In genomic region chr1:101267082-101267481, GRCh38 we compare ENCODE assay signal across 17 cellular contexts. TPM values are rescaled to one million over a fixed set of nuclear protein-coding genes. Genes with fewer than 3 reads are reported as not detected.
DNase-seq lines count a peak whose midpoint lies in the region; ATAC-seq and TF ChIP-seq lines count a peak whose summit lies in the region.
"Had no signal": no experiment of that assay in that cellular context is flagged by ENCODE, and none has a peak within 500 bp of the region (broad histone marks: within the 10 kb centered on the region; RNA-seq: fewer than 3 reads in every experiment).

No MANE protein-coding gene starts in this region.

- peaks cover 52 to 56% of the 10 kb centered on the region in 2 donors for H3K4me1 ChIP-seq in naive thymus-derived CD4-positive, alpha-beta T cell (ENCODE audit: control insufficient read depth in 2 of 2, insufficient read depth in 2 of 2, low read length in 2 of 2)
- H3K4me1 ChIP-seq in A673 (ENCODE audit: insufficient read depth, low read length, poor library complexity, severe bottlenecking) (no peaks in the 10 kb centered on the region), mucosa of descending colon (ENCODE audit: low read depth) (peaks cover 9% of the 10 kb centered on the region)

- peaks cover 57% of the 10 kb centered on the region for H3K4me1 Mint-ChIP-seq in activated naive CD8-positive, alpha-beta T cell (ENCODE audit: low read depth)
- peaks cover 47% of the 10 kb centered on the region for H3K4me1 Mint-ChIP-seq in activated naive CD8-positive, alpha-beta T cell treated with anti-CD3 and anti-CD28 coated beads, Interleukin-2, amount 50 U/mL, for 24 hours
- peaks cover 45% of the 10 kb centered on the region for H3K4me1 Mint-ChIP-seq in T-helper 17 cell
- H3K4me1 Mint-ChIP-seq in naive thymus-derived CD4-positive, alpha-beta T cell: peaks cover 39 to 72% (median 65%) of the 10 kb centered on the region in 7 donors
- peaks cover 22 to 44% of the 10 kb centered on the region in 2 donors for H3K4me1 Mint-ChIP-seq in stimulated activated naive B cell treated with anti-CD40 and anti-IgM and Interleukin-4, amounts not matched to agents 10 μg/mL and 1 μg/mL and 100 μg/mL, for 72 hours
- peaks cover 32% of the 10 kb centered on the region for H3K4me1 Mint-ChIP-seq in CD14-positive monocyte

- peak overlapping the region; percentile 2 for H3K27ac Mint-ChIP-seq in activated naive CD8-positive, alpha-beta T cell
- H3K27ac Mint-ChIP-seq in activated naive CD8-positive, alpha-beta T cell treated with anti-CD3 and anti-CD28 coated beads, Interleukin-2, amount 50 U/mL, for 24 hours: no peak overlapping the region
- peak overlapping the region; percentile 81 for H3K27ac Mint-ChIP-seq in T-helper 17 cell
- H3K27ac Mint-ChIP-seq in naive thymus-derived CD4-positive, alpha-beta T cell: peak overlapping the region in 6 of 9 donors; percentile 28 to 97 (median 80)
- H3K27ac Mint-ChIP-seq in stimulated activated naive B cell treated with anti-CD40 and anti-IgM and Interleukin-4, amounts not matched to agents 10 μg/mL and 1 μg/mL and 100 μg/mL, for 72 hours: no peak overlapping the region
- no peak overlapping the region for H3K27ac Mint-ChIP-seq in CD14-positive monocyte
- H3K27ac Mint-ChIP-seq: B cell, H9 had no signal

- peaks cover 6% of the 10 kb centered on the region for H3K9me3 ChIP-seq in T-helper 17 cell (ENCODE audit: control insufficient read depth, low read length, poor library complexity, severe bottlenecking)
- H3K9me3 ChIP-seq in naive thymus-derived CD4-positive, alpha-beta T cell (ENCODE audit: control insufficient read depth in 2 of 3, low read length in 3 of 3): no peaks in the 10 kb centered on the region
- H3K9me3 ChIP-seq in A673 (ENCODE audit: low read depth, low read length, poor library complexity, severe bottlenecking): no peaks in the 10 kb centered on the region
- H3K9me3 ChIP-seq in mucosa of descending colon: no peaks in the 10 kb centered on the region

- CTCF ChIA-PET in naive thymus-derived CD4-positive, alpha-beta T cell (lab: Charles Lee): interaction anchor here (1.8 to 4.5 kb wide), 3 partner anchors 13 to 28 kb away, joined by 7 to 23 read pairs (median 9); no protein-coding TSS in a partner anchor
- CTCF ChIA-PET in A673 (lab: Charles Lee): no interaction called here

- no peaks in the 10 kb centered on the region for H3K27me3 ChIP-seq in naive thymus-derived CD4-positive, alpha-beta T cell (ENCODE audit: control insufficient read depth in 2 of 2, insufficient read depth in 2 of 2, low read length in 2 of 2)
- no peaks in the 10 kb centered on the region for H3K27me3 ChIP-seq in A673 (replicated peaks; ENCODE audit: insufficient read depth, low read depth, low read length, poor library complexity)
- H3K27me3 ChIP-seq: BLaER1 treated with 17β-estradiol and CSF1 and Interleukin-3, amounts not matched to agents 10 nM and 100 nM had no signal

- intact Hi-C loops in naive thymus-derived CD4-positive, alpha-beta T cell (cut with micrococcal nuclease): no loop called here
- intact Hi-C loops in CD14-positive monocyte (cut with micrococcal nuclease): no loop called here
- intact Hi-C loops in A673 (cut with micrococcal nuclease; ENCODE audit: unreplicated experiment): no loop called here
- intact Hi-C loops in mucosa of descending colon (cut with DNase I, micrococcal nuclease): no loop called here

- DNase-seq in activated naive CD8-positive, alpha-beta T cell treated with anti-CD3 and anti-CD28 coated beads, Interleukin-2, amount 50 U/mL, for 24 hours: no peak
- DNase-seq in T-helper 17 cell (no peak), CD14-positive monocyte (ENCODE audit: low spot score) (no peak), A673 (ENCODE audit: low spot score) (no peak), mucosa of descending colon (no peak)
- DNase-seq in naive thymus-derived CD4-positive, alpha-beta T cell: no peak
- DNase-seq in stimulated activated naive B cell treated with anti-CD40 and anti-IgM and Interleukin-4, amounts not matched to agents 10 μg/mL and 1 μg/mL and 100 μg/mL, for 72 hours: no peak
- DNase-seq: 8988T; CD4-positive, CD25-positive, alpha-beta regulatory T cell; COR-L47; DMS 273 treated with DMSO at 0.1 percent for 48 hours; DMS53; H9 had no signal

- H3K9me3 Mint-ChIP-seq in activated naive CD8-positive, alpha-beta T cell (ENCODE audit: low read depth): peaks cover 9% of the 10 kb centered on the region
- H3K9me3 Mint-ChIP-seq in activated naive CD8-positive, alpha-beta T cell treated with anti-CD3 and anti-CD28 coated beads, Interleukin-2, amount 50 U/mL, for 24 hours: peaks cover 9% of the 10 kb centered on the region
- H3K9me3 Mint-ChIP-seq in naive thymus-derived CD4-positive, alpha-beta T cell: peaks cover 0 to 18% (median 12%) of the 10 kb centered on the region in 11 donors
- no peaks in the 10 kb centered on the region for H3K9me3 Mint-ChIP-seq in stimulated activated naive B cell treated with anti-CD40 and anti-IgM and Interleukin-4, amounts not matched to agents 10 μg/mL and 1 μg/mL and 100 μg/mL, for 72 hours
- peaks cover 2 to 15% (median 9%) of the 10 kb centered on the region in 7 donors for H3K9me3 Mint-ChIP-seq in CD14-positive monocyte

- no peaks in the 10 kb centered on the region for H3K36me3 ChIP-seq in naive thymus-derived CD4-positive, alpha-beta T cell (ENCODE audit: control insufficient read depth in 2 of 3, insufficient read depth in 3 of 3, low read length in 3 of 3)
- H3K36me3 ChIP-seq in A673 (ENCODE audit: insufficient read depth, low read length, poor library complexity, severe bottlenecking): no peaks in the 10 kb centered on the region
- no peaks in the 10 kb centered on the region for H3K36me3 ChIP-seq in mucosa of descending colon (ENCODE audit: low read depth)

- no peak for TF ChIP-seq CTCF in CD14-positive monocyte (IDR thresholded peaks at IDR 0.05)
- TF ChIP-seq CTCF in A673 (conservative IDR thresholded peaks at IDR 0.05; ENCODE audit: low read depth, low read length): no peak
- TF ChIP-seq CTCF in mucosa of descending colon (IDR thresholded peaks at IDR 0.05): no peak

- H3K36me3 Mint-ChIP-seq in activated naive CD8-positive, alpha-beta T cell: peaks cover 10% of the 10 kb centered on the region
- H3K36me3 Mint-ChIP-seq in activated naive CD8-positive, alpha-beta T cell treated with anti-CD3 and anti-CD28 coated beads, Interleukin-2, amount 50 U/mL, for 24 hours (ENCODE audit: low read depth): peaks cover 2% of the 10 kb centered on the region
- H3K36me3 Mint-ChIP-seq in T-helper 17 cell (ENCODE audit: low read depth): no peaks in the 10 kb centered on the region
- H3K36me3 Mint-ChIP-seq in naive thymus-derived CD4-positive, alpha-beta T cell: peaks cover 4 to 32% (median 7%) of the 10 kb centered on the region in 5 donors
- no peaks in the 10 kb centered on the region for H3K36me3 Mint-ChIP-seq in stimulated activated naive B cell treated with anti-CD40 and anti-IgM and Interleukin-4, amounts not matched to agents 10 μg/mL and 1 μg/mL and 100 μg/mL, for 72 hours
- no peaks in the 10 kb centered on the region for H3K36me3 Mint-ChIP-seq in CD14-positive monocyte

- POLR2A ChIA-PET in naive thymus-derived CD4-positive, alpha-beta T cell (lab: Charles Lee): interaction anchor here (1.0 to 14.7 kb wide), 7 partner anchors 15 to 339 kb away, joined by 3 to 224 read pairs (median 6); partner anchors contain the start of gene S1PR1
- POLR2A ChIA-PET in A673 (lab: Charles Lee; ENCODE audit: low non-redundant PET): no interaction called here

- no TSS peak for BruUV-seq in A673 (replicated peaks; lab: Mats Ljungman, UMichigan)

- H3K4me3 ChIP-seq in naive thymus-derived CD4-positive, alpha-beta T cell (ENCODE audit: low read length): no peak overlapping the region
- no peak overlapping the region for H3K4me3 ChIP-seq in A673 (ENCODE audit: low read depth, low read length, poor library complexity, severe bottlenecking)
- H3K4me3 ChIP-seq in mucosa of descending colon: no peak overlapping the region
- H3K4me3 ChIP-seq: BLaER1 treated with 17β-estradiol and CSF1 and Interleukin-3, amounts not matched to agents 10 nM and 100 nM had no signal

- no peaks in the 10 kb centered on the region for H3K27me3 Mint-ChIP-seq in activated naive CD8-positive, alpha-beta T cell
- H3K27me3 Mint-ChIP-seq in activated naive CD8-positive, alpha-beta T cell treated with anti-CD3 and anti-CD28 coated beads, Interleukin-2, amount 50 U/mL, for 24 hours: no peaks in the 10 kb centered on the region
- no peaks in the 10 kb centered on the region for H3K27me3 Mint-ChIP-seq in T-helper 17 cell
- H3K27me3 Mint-ChIP-seq in naive thymus-derived CD4-positive, alpha-beta T cell: no peaks in the 10 kb centered on the region
- no peaks in the 10 kb centered on the region for H3K27me3 Mint-ChIP-seq in stimulated activated naive B cell treated with anti-CD40 and anti-IgM and Interleukin-4, amounts not matched to agents 10 μg/mL and 1 μg/mL and 100 μg/mL, for 72 hours
- H3K27me3 Mint-ChIP-seq in CD14-positive monocyte (ENCODE audit: low read depth in 3 of 3): no peaks in the 10 kb centered on the region
- H3K27me3 Mint-ChIP-seq: B cell; CD4-positive, CD25-positive, alpha-beta regulatory T cell had no signal

- ATAC-seq in activated naive CD8-positive, alpha-beta T cell treated with anti-CD3 and anti-CD28 coated beads, Interleukin-2, amount 50 U/mL, for 24 hours: no peak
- ATAC-seq in T-helper 17 cell (no peak), mucosa of descending colon (no peak)
- ATAC-seq in naive thymus-derived CD4-positive, alpha-beta T cell: no peak
- ATAC-seq in stimulated activated naive B cell treated with anti-CD40 and anti-IgM and Interleukin-4, amounts not matched to agents 10 μg/mL and 1 μg/mL and 100 μg/mL, for 72 hours (replicated peaks): peak; percentile 52 to 59

- no peak overlapping the region for H3K4me3 Mint-ChIP-seq in activated naive CD8-positive, alpha-beta T cell
- no peak overlapping the region for H3K4me3 Mint-ChIP-seq in activated naive CD8-positive, alpha-beta T cell treated with anti-CD3 and anti-CD28 coated beads, Interleukin-2, amount 50 U/mL, for 24 hours
- H3K4me3 Mint-ChIP-seq in T-helper 17 cell: no peak overlapping the region
- H3K4me3 Mint-ChIP-seq in naive thymus-derived CD4-positive, alpha-beta T cell: peak overlapping the region in 1 of 10 donors; percentile 48
- no peak overlapping the region for H3K4me3 Mint-ChIP-seq in stimulated activated naive B cell treated with anti-CD40 and anti-IgM and Interleukin-4, amounts not matched to agents 10 μg/mL and 1 μg/mL and 100 μg/mL, for 72 hours
- no peak overlapping the region for H3K4me3 Mint-ChIP-seq in CD14-positive monocyte
- H3K4me3 Mint-ChIP-seq: B cell, H9 had no signal

- no peak overlapping the region for H3K27ac ChIP-seq in naive thymus-derived CD4-positive, alpha-beta T cell (ENCODE audit: low read depth, low read length)
- H3K27ac ChIP-seq in A673 (ENCODE audit: low read depth, low read length, poor library complexity, severe bottlenecking): no peak overlapping the region
- H3K27ac ChIP-seq: BLaER1 treated with 17β-estradiol and CSF1 and Interleukin-3, amounts not matched to agents 10 nM and 100 nM had no signal

RNA-seq across cellular contexts. Expression of gene S1PR1, which starts 30.3 kb away (rescaled TPM):
- total RNA-seq in T-helper 17 cell: 100 to 1,000 TPM; 157 to 226 TPM
- total RNA-seq in naive thymus-derived CD4-positive, alpha-beta T cell: 100 to 1,000 TPM; 116 to 305 (median 283) TPM
- 100 to 1,000 TPM; 209 to 247 TPM for polyA plus RNA-seq in naive thymus-derived CD4-positive, alpha-beta T cell
- polyA plus RNA-seq in CD14-positive monocyte: under 1 TPM; 0.43 to 0.64 TPM
- total RNA-seq in A673 (2021): 0.85 and 1.1 TPM in 2 replicates
- total RNA-seq in mucosa of descending colon: 10 to 100 TPM in 2 of 3 donors, 1 to 10 TPM in 1; 4.8 to 14.9 (median 12.3) TPM
- total RNA-seq: HT-29 had no signal

Comparison
In these comparisons a context has a peak if more than half of its experiments do, and no peak if none do; other contexts are left out.
1. H3K27ac Mint-ChIP-seq: peak in activated naive CD8-positive, alpha-beta T cell (single experiment), T-helper 17 cell (single experiment) and naive thymus-derived CD4-positive, alpha-beta T cell (6 of 9); none in activated naive CD8-positive, alpha-beta T cell treated with anti-CD3 and anti-CD28 coated beads, Interleukin-2, amount 50 U/mL, for 24 hours (single experiment), stimulated activated naive B cell treated with anti-CD40 and anti-IgM and Interleukin-4, amounts not matched to agents 10 μg/mL and 1 μg/mL and 100 μg/mL, for 72 hours (single experiment) and CD14-positive monocyte (0 of 7).
2. ATAC-seq: peak in stimulated activated naive B cell treated with anti-CD40 and anti-IgM and Interleukin-4, amounts not matched to agents 10 μg/mL and 1 μg/mL and 100 μg/mL, for 72 hours (2 of 2); none in activated naive CD8-positive, alpha-beta T cell treated with anti-CD3 and anti-CD28 coated beads, Interleukin-2, amount 50 U/mL, for 24 hours (single experiment), T-helper 17 cell (single experiment), naive thymus-derived CD4-positive, alpha-beta T cell (single experiment) and mucosa of descending colon (single experiment).
3. RNA of gene S1PR1, which starts 30.3 kb away (total RNA-seq): 116 to 305 TPM in naive thymus-derived CD4-positive, alpha-beta T cell and 157 to 226 TPM in T-helper 17 cell; 4.8 to 14.9 TPM in mucosa of descending colon and 0.85 to 1.1 TPM in A673; every median in the first group is over 4 times any median in the second.